ENCODE assay signal across 11 cellular contexts in the genomic region with DNA sequence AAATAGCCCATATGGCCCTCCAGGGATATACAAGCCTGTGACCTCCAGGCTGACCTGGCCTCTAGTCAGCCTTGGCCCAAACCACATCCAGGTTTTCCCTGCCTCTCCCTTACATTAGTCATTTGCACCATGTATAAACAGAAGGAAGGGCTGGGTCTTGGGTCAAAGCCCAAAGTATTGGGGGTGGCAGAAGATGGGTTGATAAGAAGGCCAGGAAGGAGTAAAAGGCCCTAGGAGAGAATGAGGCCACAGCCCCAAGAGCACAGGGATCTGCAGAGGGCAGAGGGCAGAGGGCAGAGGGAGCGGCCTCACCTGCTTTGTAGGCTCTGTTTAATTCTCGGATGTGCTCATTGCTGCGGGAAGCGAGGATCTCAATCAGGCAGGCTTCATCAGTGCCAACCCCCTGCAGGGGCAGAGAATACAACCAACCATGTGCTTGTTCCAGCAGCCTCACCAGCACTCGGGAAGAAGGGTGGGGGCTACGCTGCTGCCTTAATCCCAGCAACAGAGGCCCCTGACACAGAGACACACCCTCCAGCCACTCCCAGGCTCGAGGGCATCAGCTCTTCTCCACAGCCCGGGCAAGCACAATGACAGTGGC. TPM values are rescaled to one million over a fixed set of nuclear protein-coding genes. Genes with fewer than 3 reads are reported as not detected.
DNase-seq lines count a peak whose midpoint lies in the region; ATAC-seq and TF ChIP-seq lines count a peak whose summit lies in the region.
"Had no signal": no experiment of that assay in that cellular context is flagged by ENCODE, and none has a peak within 500 bp of the region (broad histone marks: within the 10 kb centered on the region; RNA-seq: fewer than 3 reads in every experiment).

No MANE protein-coding gene starts in this region.

- H3K4me1 ChIP-seq in endodermal cell (ENCODE audit: control insufficient read depth, insufficient read depth, low read length), result no peaks in the 10 kb centered on the region

- H3K4me1 Mint-ChIP-seq in endodermal cell, result peaks cover 4% of the 10 kb centered on the region

- no peaks in the 10 kb centered on the region for H3K9me3 Mint-ChIP-seq in endodermal cell

- TF ChIP-seq CTCF in AG09319 (IDR thresholded peaks at IDR 0.05; ENCODE audit: low read depth, low read length) (no peak), endodermal cell (conservative IDR thresholded peaks at IDR 0.05) (no peak), omental fat pad (IDR thresholded peaks at IDR 0.05) (no peak)

- H3K27ac ChIP-seq in endodermal cell (ENCODE audit: low read depth, low read length), result no peak overlapping the region

- no peaks in the 10 kb centered on the region for H3K27me3 Mint-ChIP-seq in endodermal cell (ENCODE audit: insufficient read depth)

- H3K4me3 ChIP-seq in MG63 (no peak overlapping the region), endodermal cell (ENCODE audit: low read length) (no peak overlapping the region)
- H3K4me3 ChIP-seq: skin epidermis had no signal

- peak overlapping the region; percentile 44 for H3K27ac Mint-ChIP-seq in endodermal cell

- H3K9ac ChIP-seq in endodermal cell (ENCODE audit: extremely low read depth, low read length, poor library complexity, severe bottlenecking), result no peak overlapping the region

- WGBS in endodermal cell (ENCODE audit: insufficient coverage in 1 of 2, insufficient read length in 1 of 2), 2 experiments, result 88 to 90% methylated on average over 4 to 8 of the region's 8 CpGs

- peaks cover 37% of the 10 kb centered on the region for H3K36me3 Mint-ChIP-seq in endodermal cell (ENCODE audit: low read depth)

- H3K36me3 ChIP-seq in MG63 (peaks cover 90% of the 10 kb centered on the region), endodermal cell (ENCODE audit: control insufficient read depth, insufficient read depth, low read length) (peaks cover 70% of the 10 kb centered on the region)

- peak; percentile 25 for ATAC-seq in omental fat pad (ENCODE audit: low FRiP score)
- no peak for ATAC-seq in GM21390 (IDR thresholded peaks at IDR 0.05; ENCODE audit: unreplicated experiment)
- no peak for ATAC-seq in GM19397 (IDR thresholded peaks at IDR 0.05; ENCODE audit: unreplicated experiment)

- H3K27me3 ChIP-seq in MG63, result no peaks in the 10 kb centered on the region
- no peaks in the 10 kb centered on the region for H3K27me3 ChIP-seq in endodermal cell (ENCODE audit: control insufficient read depth, insufficient read depth, low read length, poor library complexity, severe bottlenecking)

- no peaks in the 10 kb centered on the region for H3K9me3 ChIP-seq in MG63
- no peaks in the 10 kb centered on the region for H3K9me3 ChIP-seq in endodermal cell (ENCODE audit: control insufficient read depth, low read length)

- H3K4me3 Mint-ChIP-seq in endodermal cell, result no peak overlapping the region

- DNase-seq in AG09319 (ENCODE audit: extremely low read depth, low read depth), result peak; percentile 67
- peak; percentile 94 for DNase-seq in MG63
- DNase-seq in endodermal cell, result no peak
- DNase-seq in omental fat pad (ENCODE audit: low spot score), result no peak
- DNase-seq in activated effector memory CD4-positive, alpha-beta T cell treated with Interleukin-2 at 50 U/mL for 16 hours, result no peak
- no peak for DNase-seq in OCI-M1 (lab: John Stamatoyannopoulos, UW)
- DNase-seq: DMS79 treated with DMSO at 0.1 percent for 48 hours, NCI-H2029 treated with DMSO at 0.1 percent for 48 hours had no signal

RNA-seq across cellular contexts. Expression of a gene that starts 31.3 kb away (rescaled TPM):
- total RNA-seq in MG63 (2014; rRNA removed; shearing (Covaris generic); ENCODE audit: low replicate concordance), result 2.8 and 3.8 TPM in 2 replicates
- total RNA-seq in endodermal cell (10 to 100 TPM in 1 of 2 donors, 1 to 10 TPM in 1; 8.4 to 14.9 TPM), omental fat pad (100 to 1,000 TPM in 1 of 4 donors, 10 to 100 TPM in 3; 18.0 to 116 (median 20.8) TPM)
- 4.3 TPM for polyA plus RNA-seq in endodermal cell (2013, experiment 1 of 2)
- polyA plus RNA-seq in endodermal cell (2013, experiment 2 of 2), result 6.5 TPM

RNA-seq across cellular contexts. Expression of a gene that starts 41.5 kb away (rescaled TPM):
- total RNA-seq in MG63 (2014; rRNA removed; shearing (Covaris generic); ENCODE audit: low replicate concordance), result 106 and 198 TPM in 2 replicates
- total RNA-seq in endodermal cell (100 to 1,000 TPM; 104 to 134 TPM), omental fat pad (100 to 1,000 TPM; 103 to 148 (median 121) TPM)
- polyA plus RNA-seq in endodermal cell (2013, experiment 1 of 2), result 39.4 TPM
- 35.8 TPM for polyA plus RNA-seq in endodermal cell (2013, experiment 2 of 2)

Comparison
In these comparisons a context has a peak if more than half of its experiments do, and no peak if none do; other contexts are left out.
1. DNase-seq: peak in AG09319 (single experiment) and MG63 (single experiment); none in endodermal cell (single experiment), omental fat pad (single experiment), activated effector memory CD4-positive, alpha-beta T cell treated with Interleukin-2 at 50 U/mL for 16 hours (single experiment) and OCI-M1 (single experiment).